Comparison of ENCODE assay signal across 13 cellular contexts in the genomic region with DNA sequence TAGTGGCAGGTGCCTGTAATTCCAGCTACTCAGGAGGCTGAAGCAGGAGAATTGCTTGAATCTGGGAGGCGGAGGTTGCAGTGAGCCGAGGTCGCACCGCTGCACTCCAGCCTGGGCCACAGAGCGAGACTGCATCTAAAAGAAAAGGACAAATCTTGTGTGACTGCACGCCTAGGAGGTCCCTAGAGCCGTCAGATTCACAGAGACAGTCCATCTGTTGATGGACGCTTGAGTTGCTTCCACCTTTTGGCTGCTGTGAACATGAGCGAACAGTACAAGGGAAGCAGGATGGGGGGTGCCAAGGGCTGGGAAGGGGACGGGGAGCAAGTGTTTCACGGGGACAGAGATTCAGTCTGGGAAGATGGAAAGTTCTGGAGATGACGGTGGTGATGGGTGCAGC.
DNase-seq lines count a peak whose midpoint lies in the region; ATAC-seq and TF ChIP-seq lines count a peak whose summit lies in the region.
"Had no signal": no experiment of that assay in that cellular context is flagged by ENCODE, and none has a peak within 500 bp of the region (broad histone marks: within the 10 kb centered on the region; RNA-seq: fewer than 3 reads in every experiment).

No MANE protein-coding gene starts in this region.

- H3K27ac Mint-ChIP-seq in osteocyte (ENCODE audit: unreplicated experiment) = no peak overlapping the region

- TF ChIP-seq POLR2A in Raji (IDR thresholded peaks at IDR 0.05; ENCODE audit: insufficient read depth, low read depth, low read length) = peak; percentile 21; the same call in 1 of the 2 replicates

- peaks cover 63% of the 10 kb centered on the region for H3K4me1 Mint-ChIP-seq in osteocyte (ENCODE audit: unreplicated experiment)

- no peak overlapping the region for H2BK15ac ChIP-seq in mesenchymal stem cell (ENCODE audit: low read depth, poor library complexity, severe bottlenecking)

- peaks cover 13% of the 10 kb centered on the region for H3K36me3 ChIP-seq in BLaER1
- H3K36me3 ChIP-seq in DOHH2 (ENCODE audit: control insufficient read depth, low read length) = peaks cover 43% of the 10 kb centered on the region
- H3K36me3 ChIP-seq in mesenchymal stem cell (ENCODE audit: control insufficient read depth in 1 of 2, insufficient read depth in 2 of 2, low read depth in 1 of 2, low read length in 2 of 2) = peaks cover 0 to 3% of the 10 kb centered on the region in 2 experiments
- H3K36me3 ChIP-seq in upper lobe of right lung = no peaks in the 10 kb centered on the region
- H3K36me3 ChIP-seq: esophagus muscularis mucosa had no signal

- H3K27ac ChIP-seq in BLaER1 (peak overlapping the region; percentile 77), DOHH2 (ENCODE audit: low read depth, low read length) (peak overlapping the region; percentile 92), mesenchymal stem cell (ENCODE audit: low read length, poor library complexity, severe bottlenecking) (no peak overlapping the region), upper lobe of right lung (no peak overlapping the region)

- H4K20me1 ChIP-seq in BLaER1 (peaks cover 69% of the 10 kb centered on the region), DOHH2 (ENCODE audit: control insufficient read depth, insufficient read depth, low read depth, low read length) (no peaks in the 10 kb centered on the region)

- no peak overlapping the region for H3K14ac ChIP-seq in mesenchymal stem cell (ENCODE audit: low read length in 2 of 2)

- peak overlapping the region; percentile 89 for H3K4me2 ChIP-seq in BLaER1
- H3K4me2 ChIP-seq in DOHH2 (ENCODE audit: low read length) = peak overlapping the region; percentile 72
- no peak overlapping the region for H3K4me2 ChIP-seq in mesenchymal stem cell (ENCODE audit: low read length, poor library complexity, severe bottlenecking)

- H3F3A ChIP-seq in DOHH2 (ENCODE audit: control insufficient read depth, insufficient read depth) = peaks cover 50% of the 10 kb centered on the region

- intact Hi-C loops in upper lobe of right lung (cut with DNase I) = no loop called here

- H4K91ac ChIP-seq in mesenchymal stem cell (ENCODE audit: low read length) = no peak overlapping the region

- no peaks in the 10 kb centered on the region for H3K27me3 ChIP-seq in BLaER1
- H3K27me3 ChIP-seq in DOHH2 (ENCODE audit: control insufficient read depth, low read length) = no peaks in the 10 kb centered on the region
- peaks cover 0 to 6% of the 10 kb centered on the region in 2 experiments for H3K27me3 ChIP-seq in mesenchymal stem cell (ENCODE audit: control insufficient read depth in 1 of 2, insufficient read depth in 1 of 2, low read length in 2 of 2)
- no peaks in the 10 kb centered on the region for H3K27me3 ChIP-seq in upper lobe of right lung
- H3K27me3 ChIP-seq: esophagus muscularis mucosa had no signal

- peak overlapping the region; percentile 30 to 31 for H2BK12ac ChIP-seq in mesenchymal stem cell (ENCODE audit: low read length in 2 of 2)

- no peaks in the 10 kb centered on the region for H3K27me3 Mint-ChIP-seq in osteocyte (ENCODE audit: unreplicated experiment)

- no peak for TF ChIP-seq CTCF in DOHH2 (IDR thresholded peaks at IDR 0.05; ENCODE audit: low read depth, low read length, poor library complexity, severe bottlenecking)
- no peak for TF ChIP-seq CTCF in osteocyte (IDR thresholded peaks at IDR 0.05)
- no peak for TF ChIP-seq CTCF in upper lobe of right lung (IDR thresholded peaks at IDR 0.05)

- H3K4me3 Mint-ChIP-seq in osteocyte (ENCODE audit: unreplicated experiment) = no peak overlapping the region

- H3K9ac ChIP-seq in BLaER1 = peak overlapping the region; percentile 50; the same call in 1 of the 2 replicates
- no peak overlapping the region for H3K9ac ChIP-seq in mesenchymal stem cell (ENCODE audit: low read length)

- H3K9me2 ChIP-seq in DOHH2 (replicated peaks; ENCODE audit: control insufficient read depth, low read length) = no peaks in the 10 kb centered on the region

- ATAC-seq in upper lobe of right lung = no peak

- peaks cover 7% of the 10 kb centered on the region for H3K9me3 Mint-ChIP-seq in osteocyte (ENCODE audit: unreplicated experiment)

- no peaks in the 10 kb centered on the region for H3K36me3 Mint-ChIP-seq in osteocyte (ENCODE audit: unreplicated experiment)

- H4K8ac ChIP-seq in mesenchymal stem cell (ENCODE audit: low read length) = peak overlapping the region; percentile 13

- H3K9me3 ChIP-seq in BLaER1 (peaks cover 2% of the 10 kb centered on the region; the same call in 1 of the 2 replicates), DOHH2 (ENCODE audit: control insufficient read depth, insufficient read depth, low read length) (peaks cover 8% of the 10 kb centered on the region), mesenchymal stem cell (ENCODE audit: control insufficient read depth, low read length) (no peaks in the 10 kb centered on the region), upper lobe of right lung (no peaks in the 10 kb centered on the region)
- H3K9me3 ChIP-seq: esophagus muscularis mucosa had no signal

- no peak overlapping the region for H3K18ac ChIP-seq in mesenchymal stem cell (ENCODE audit: low read depth in 1 of 2, low read length in 2 of 2)

- peak overlapping the region; percentile 43 for H2AK5ac ChIP-seq in mesenchymal stem cell (ENCODE audit: low read length, severe bottlenecking)

- no peak overlapping the region for H2AFZ ChIP-seq in mesenchymal stem cell (ENCODE audit: low read depth, low read length)

- no peak overlapping the region for H3K23ac ChIP-seq in mesenchymal stem cell (ENCODE audit: low read length in 2 of 2)

- H2BK120ac ChIP-seq in mesenchymal stem cell (ENCODE audit: low read depth, low read length) = no peak overlapping the region

- H3K4ac ChIP-seq in mesenchymal stem cell (ENCODE audit: low read depth in 1 of 2, low read length in 2 of 2) = no peak overlapping the region

- DNase-seq in mesenchymal stem cell = no peak
- DNase-seq in osteocyte (ENCODE audit: extremely low spot score, unreplicated experiment) = no peak
- no peak for DNase-seq in cerebellar cortex (ENCODE audit: low spot score)
- DNase-seq in upper lobe of right lung = no peak
- DNase-seq in KBM-7 = no peak
- DNase-seq: activated gamma-delta T cell, DMS153, NCI-H1694 treated with DMSO at 0.1 percent for 48 hours, NCI-H524 treated with DMSO at 0.1 percent for 48 hours had no signal

- H3K4me3 ChIP-seq in BLaER1 (0 out of 2 replicates have a peak overlapping the region, but pooled peaks have one; percentile 14), DOHH2 (ENCODE audit: low read length) (peak overlapping the region; percentile 41), mesenchymal stem cell (ENCODE audit: insufficient read depth in 1 of 2, low read depth in 1 of 2, low read length in 2 of 2) (no peak overlapping the region), upper lobe of right lung (no peak overlapping the region)
- H3K4me3 ChIP-seq: esophagus muscularis mucosa had no signal

- H3K4me1 ChIP-seq in BLaER1 (peaks cover 100% of the 10 kb centered on the region), DOHH2 (ENCODE audit: control insufficient read depth, low read length) (peaks cover 90% of the 10 kb centered on the region), mesenchymal stem cell (ENCODE audit: control insufficient read depth, insufficient read depth, low read depth, low read length) (peaks cover 43% of the 10 kb centered on the region), upper lobe of right lung (peaks cover 48% of the 10 kb centered on the region)

- peaks cover 63% of the 10 kb centered on the region for H3K79me2 ChIP-seq in DOHH2 (ENCODE audit: control insufficient read depth, low read length)

- no peaks in the 10 kb centered on the region for H3K79me1 ChIP-seq in mesenchymal stem cell (replicated peaks; ENCODE audit: low read length, poor library complexity, severe bottlenecking)

- in situ Hi-C loops in KBM-7 (cut with MboI; ENCODE audit: low pct_unique_long_range_greater_than_20kb, low sequenced_read_pairs) = no loop called here

- WGBS in mesenchymal stem cell = 96% methylated on average over 11 of the region's 12 CpGs

- H2BK5ac ChIP-seq in mesenchymal stem cell (ENCODE audit: low read depth, low read length, poor library complexity, severe bottlenecking) = no peak overlapping the region

Comparison
In these comparisons a context has a peak if more than half of its experiments do, and no peak if none do; other contexts are left out.
1. H3K27ac ChIP-seq: peak in BLaER1 (single experiment) and DOHH2 (single experiment); none in mesenchymal stem cell (single experiment) and upper lobe of right lung (single experiment).
2. H3K4me3 ChIP-seq: peak in BLaER1 (single experiment) and DOHH2 (single experiment); none in mesenchymal stem cell (0 of 2) and upper lobe of right lung (single experiment).